Comparison of ENCODE assay signal across 18 cellular contexts in genomic region chr13:109695402-109696190, GRCh38.
DNase-seq lines count a peak whose midpoint lies in the region; ATAC-seq, FAIRE-seq and TF ChIP-seq lines count a peak whose summit lies in the region.
"Had no signal": no experiment of that assay in that cellular context is flagged by ENCODE, and none has a peak within 500 bp of the region (broad histone marks: within the 10 kb centered on the region; RNA-seq: fewer than 3 reads in every experiment).

No MANE protein-coding gene starts in this region.

- no peak for TF ChIP-seq RAD21 in liver (IDR thresholded peaks at IDR 0.05)
- no peak for TF ChIP-seq RAD21 in HepG2 (CRISPR knock-in tag; IDR thresholded peaks at IDR 0.05)

- H3K4me1 ChIP-seq in liver (ENCODE audit: control insufficient read depth in 4 of 4, insufficient read depth in 4 of 4, low read length in 3 of 4) (no peaks in the 10 kb centered on the region), HepG2 (ENCODE audit: insufficient read depth, low read length) (no peaks in the 10 kb centered on the region), right lobe of liver (peaks cover 0 to 4% (median 0%) of the 10 kb centered on the region in 4 donors)
- H3K4me1 ChIP-seq: HAP-1 had no signal

- no peak overlapping the region for H3K4me2 ChIP-seq in HepG2 (ENCODE audit: low read depth, low read length)

- FAIRE-seq in HepG2 (lab: Jason Lieb, UNC): no peak
- FAIRE-seq: GM12892, GM18507 had no signal

- no peak overlapping the region for H3K27ac Mint-ChIP-seq in activated CD4-positive, alpha-beta T cell treated with anti-CD3 and anti-CD28 coated beads for 36 hours
- H3K27ac Mint-ChIP-seq in activated CD4-positive, alpha-beta T cell treated with anti-CD3 and anti-CD28 coated beads, Interleukin-2, amount 10 ng/mL, durations not matched to agents 7 days and 5 days: no peak overlapping the region
- H3K27ac Mint-ChIP-seq: CD4-positive, CD25-positive, alpha-beta regulatory T cell had no signal

- H3K9me3 ChIP-seq in liver (ENCODE audit: control insufficient read depth in 4 of 4, low read length in 3 of 4) (no peaks in the 10 kb centered on the region), HepG2 (ENCODE audit: low read length) (no peaks in the 10 kb centered on the region), right lobe of liver (no peaks in the 10 kb centered on the region)
- H3K9me3 ChIP-seq: BE2C, HAP-1 had no signal

- peaks cover 6% of the 10 kb centered on the region for H3K4me1 Mint-ChIP-seq in activated CD4-positive, alpha-beta T cell treated with anti-CD3 and anti-CD28 coated beads for 36 hours
- peaks cover 4% of the 10 kb centered on the region for H3K4me1 Mint-ChIP-seq in activated CD4-positive, alpha-beta T cell treated with anti-CD3 and anti-CD28 coated beads, Interleukin-2, amount 10 ng/mL, durations not matched to agents 7 days and 5 days

- peaks cover 10% of the 10 kb centered on the region for H3K27me3 Mint-ChIP-seq in activated CD4-positive, alpha-beta T cell treated with anti-CD3 and anti-CD28 coated beads for 36 hours
- peaks cover 5% of the 10 kb centered on the region for H3K27me3 Mint-ChIP-seq in activated CD4-positive, alpha-beta T cell treated with anti-CD3 and anti-CD28 coated beads, Interleukin-2, amount 10 ng/mL, durations not matched to agents 7 days and 5 days
- H3K27me3 Mint-ChIP-seq: CD4-positive, CD25-positive, alpha-beta regulatory T cell had no signal

- POLR2A ChIA-PET in activated CD4-positive, alpha-beta T cell treated with anti-CD3 and anti-CD28 coated beads for 36 hours (lab: Charles Lee): no interaction called here
- POLR2A ChIA-PET in activated CD4-positive, alpha-beta T cell treated with anti-CD3 and anti-CD28 coated beads, Interleukin-2, amount 10 ng/mL, durations not matched to agents 7 days and 5 days (lab: Charles Lee): no interaction called here
- POLR2A ChIA-PET in HepG2 (lab: Yijun Ruan, JAX): no interaction called here

- H3K4me3 Mint-ChIP-seq in activated CD4-positive, alpha-beta T cell treated with anti-CD3 and anti-CD28 coated beads for 36 hours: no peak overlapping the region
- no peak overlapping the region for H3K4me3 Mint-ChIP-seq in activated CD4-positive, alpha-beta T cell treated with anti-CD3 and anti-CD28 coated beads, Interleukin-2, amount 10 ng/mL, durations not matched to agents 7 days and 5 days
- H3K4me3 Mint-ChIP-seq: CD4-positive, CD25-positive, alpha-beta regulatory T cell had no signal

- intact Hi-C loops in activated CD4-positive, alpha-beta T cell treated with anti-CD3 and anti-CD28 coated beads for 36 hours (cut with DNase I, micrococcal nuclease): no loop called here
- intact Hi-C loops in HepG2 (cut with micrococcal nuclease; ENCODE audit: unreplicated experiment) (no loop called here), right lobe of liver (cut with DNase I) (no loop called here)

- BruUV-seq in HepG2 (replicated peaks; lab: Mats Ljungman, UMichigan): no TSS peak

- H3K27me3 ChIP-seq in liver (ENCODE audit: control insufficient read depth in 4 of 4, insufficient read depth in 4 of 4, low read length in 3 of 4) (no peaks in the 10 kb centered on the region), HepG2 (ENCODE audit: control insufficient read depth in 1 of 2, insufficient read depth in 2 of 2, low read length in 2 of 2) (no peaks in the 10 kb centered on the region), right lobe of liver (no peaks in the 10 kb centered on the region)
- H3K27me3 ChIP-seq: BE2C had no signal

- in situ Hi-C loops in HepG2 (cut with HindIII; ENCODE audit: extremely low pct_ligation_motif_present, low pct_unique_long_range_greater_than_20kb): no loop called here

- no peak overlapping the region for H2AFZ ChIP-seq in HepG2 (ENCODE audit: low read length)
- H2AFZ ChIP-seq: GM23248 had no signal

- H3K9ac ChIP-seq in liver (ENCODE audit: low read depth in 1 of 2, low read length in 2 of 2) (no peak overlapping the region), HepG2 (ENCODE audit: insufficient read depth, low read depth, low read length) (no peak overlapping the region)
- H3K9ac ChIP-seq: GM23248 had no signal

- no peaks in the 10 kb centered on the region for H4K20me1 ChIP-seq in HepG2 (ENCODE audit: insufficient read depth, low read length)

- H3K27ac ChIP-seq in liver (ENCODE audit: low read depth in 1 of 2, low read length in 2 of 2) (peak overlapping the region; percentile 16 to 69), HepG2 (ENCODE audit: extremely low read length, insufficient read depth, low read length) (no peak overlapping the region), right lobe of liver (peak overlapping the region in 2 of 3 donors; percentile 6 to 11)
- H3K27ac ChIP-seq: GM23248, HL-60 had no signal

- ATAC-seq in activated CD4-positive, alpha-beta T cell treated with anti-CD3 and anti-CD28 coated beads for 36 hours: peak; percentile 33
- ATAC-seq in HepG2 (no peak), right lobe of liver (peak in 3 of 4 donors; percentile 6 to 27 (median 8)), HG02610 (IDR thresholded peaks at IDR 0.05; ENCODE audit: unreplicated experiment) (no peak)

- no peaks in the 10 kb centered on the region for H3K79me2 ChIP-seq in HepG2 (ENCODE audit: insufficient read depth, low read length)

- H3K36me3 Mint-ChIP-seq in activated CD4-positive, alpha-beta T cell treated with anti-CD3 and anti-CD28 coated beads for 36 hours (ENCODE audit: low read depth): no peaks in the 10 kb centered on the region
- H3K36me3 Mint-ChIP-seq in activated CD4-positive, alpha-beta T cell treated with anti-CD3 and anti-CD28 coated beads, Interleukin-2, amount 10 ng/mL, durations not matched to agents 7 days and 5 days (ENCODE audit: low read depth): no peaks in the 10 kb centered on the region
- H3K36me3 Mint-ChIP-seq: CD4-positive, CD25-positive, alpha-beta regulatory T cell had no signal

- no peaks in the 10 kb centered on the region for H3K9me3 Mint-ChIP-seq in activated CD4-positive, alpha-beta T cell treated with anti-CD3 and anti-CD28 coated beads for 36 hours (ENCODE audit: low read depth)
- H3K9me3 Mint-ChIP-seq in activated CD4-positive, alpha-beta T cell treated with anti-CD3 and anti-CD28 coated beads, Interleukin-2, amount 10 ng/mL, durations not matched to agents 7 days and 5 days: no peaks in the 10 kb centered on the region
- H3K9me3 Mint-ChIP-seq: CD4-positive, CD25-positive, alpha-beta regulatory T cell had no signal

- H3K4me3 ChIP-seq in liver (ENCODE audit: low read depth in 1 of 3, low read length in 3 of 3) (no peak overlapping the region), HepG2 (replicated peaks in 1 of 3; ENCODE audit: insufficient read depth in 1 of 3, low read depth in 2 of 3, low read length in 3 of 3) (no peak overlapping the region), right lobe of liver (no peak overlapping the region)
- H3K4me3 ChIP-seq: GM23248, HAP-1 had no signal

- WGBS in liver: 92% methylated on average over 6 of the region's 6 CpGs
- 75% methylated on average over 6 of the region's 6 CpGs for WGBS in HepG2 (ENCODE audit: low lambda C conversion rate)
- WGBS in right lobe of liver (ENCODE audit: insufficient coverage, low coverage, low lambda C conversion rate, missing lambda C conversion rate): 73% methylated on average over 6 of the region's 6 CpGs

- TF ChIP-seq CTCF in liver (IDR thresholded peaks at IDR 0.05; ENCODE audit: low read depth, low read length, missing input control) (no peak), HepG2 (CRISPR knock-in tag; IDR thresholded peaks at IDR 0.05) (no peak), right lobe of liver (IDR thresholded peaks at IDR 0.05) (no peak)

- no peak for TF ChIP-seq POLR2A in HepG2 (IDR thresholded peaks at IDR 0.05; ENCODE audit: insufficient read depth in 1 of 2, low read depth in 2 of 2, low read length in 2 of 2)
- TF ChIP-seq POLR2A in right lobe of liver (IDR thresholded peaks at IDR 0.05): no peak

- CTCF ChIA-PET in activated CD4-positive, alpha-beta T cell treated with anti-CD3 and anti-CD28 coated beads for 36 hours (lab: Charles Lee): no interaction called here
- CTCF ChIA-PET in activated CD4-positive, alpha-beta T cell treated with anti-CD3 and anti-CD28 coated beads, Interleukin-2, amount 10 ng/mL, durations not matched to agents 7 days and 5 days (lab: Charles Lee): no interaction called here
- CTCF ChIA-PET in HepG2 (lab: Yijun Ruan, JAX; ENCODE audit: low intra/inter-chr PET ratio, low total read pairs): no interaction called here

- H3K36me3 ChIP-seq in liver (ENCODE audit: control insufficient read depth in 4 of 4, insufficient read depth in 3 of 4, low read depth in 1 of 4, low read length in 3 of 4) (no peaks in the 10 kb centered on the region), HepG2 (replicated peaks in 1 of 2; ENCODE audit: control insufficient read depth in 1 of 2, insufficient read depth in 2 of 2, low read length in 2 of 2) (no peaks in the 10 kb centered on the region), right lobe of liver (no peaks in the 10 kb centered on the region)
- H3K36me3 ChIP-seq: BE2C, HAP-1 had no signal

- DNase-seq in activated CD4-positive, alpha-beta T cell treated with anti-CD3 and anti-CD28 coated beads for 36 hours: no peak
- no peak for DNase-seq in activated CD4-positive, alpha-beta T cell treated with anti-CD3 and anti-CD28 coated beads, Interleukin-2, amount 10 ng/mL, durations not matched to agents 7 days and 5 days
- no peak for DNase-seq in HepG2 (ENCODE audit: low spot score)
- peak; percentile 69 for DNase-seq in NCI-H460 (ENCODE audit: extremely low read depth, low read depth)
- DNase-seq in right lobe of liver: no peak
- no peak for DNase-seq in AML-193 (lab: John Stamatoyannopoulos, UW)
- DNase-seq: BE2C, C1 segment of cervical spinal cord, GDM1, GM23248, IMR-90 had no signal

- no peak for TF ChIP-seq EP300 in HepG2 (IDR thresholded peaks at IDR 0.05; ENCODE audit: low read depth in 2 of 2, low read length in 2 of 2)
- no peak for TF ChIP-seq EP300 in HepG2 (CRISPR knock-in tag; IDR thresholded peaks at IDR 0.05; ENCODE audit: borderline replicate concordance)

TF ChIP-seq in liver, 16 proteins besides CTCF, POLR2A, EP300 and RAD21 (continues in another document):
- TF ChIP-seq RXRA (IDR thresholded peaks at IDR 0.05) (no peak), JUND (IDR thresholded peaks at IDR 0.05) (no peak)

TF ChIP-seq in HepG2, 621 proteins besides CTCF, POLR2A, EP300 and RAD21:
- TF ChIP-seq ETV5 (CRISPR knock-in tag; IDR thresholded peaks at IDR 0.05; ENCODE audit: borderline replicate concordance): no peak
- TF ChIP-seq NCOR1 (IDR thresholded peaks at IDR 0.05; ENCODE audit: borderline replicate concordance, low read length): no peak
- no peak for TF ChIP-seq NKX3-1 (CRISPR knock-in tag; IDR thresholded peaks at IDR 0.05)
- no peak for TF ChIP-seq NBN (conservative IDR thresholded peaks at IDR 0.05)
- no peak for TF ChIP-seq TCF7 (IDR thresholded peaks at IDR 0.05; ENCODE audit: low read depth)
- no peak for TF ChIP-seq ZNF326 (CRISPR knock-in tag; IDR thresholded peaks at IDR 0.05; ENCODE audit: borderline replicate concordance)
- no peak for TF ChIP-seq CREM (IDR thresholded peaks at IDR 0.05)
- TF ChIP-seq CREM (CRISPR knock-in tag; IDR thresholded peaks at IDR 0.05): no peak
- TF ChIP-seq FOXP1 (IDR thresholded peaks at IDR 0.05): no peak
- no peak for TF ChIP-seq FOXP1 (CRISPR knock-in tag; IDR thresholded peaks at IDR 0.05)
- no peak for TF ChIP-seq ERF (CRISPR knock-in tag; IDR thresholded peaks at IDR 0.05)

Comparison
In these comparisons a context has a peak if more than half of its experiments do, and no peak if none do; other contexts are left out.
1. ATAC-seq: peak in activated CD4-positive, alpha-beta T cell treated with anti-CD3 and anti-CD28 coated beads for 36 hours (single experiment) and right lobe of liver (3 of 4); none in HepG2 (single experiment) and HG02610 (single experiment).